24 cellular contexts compared by ENCODE assay signal in genomic region chr3:143222505-143222904, GRCh38.
DNase-seq lines count a peak whose midpoint lies in the region; ATAC-seq and TF ChIP-seq lines count a peak whose summit lies in the region.
"Had no signal": no experiment of that assay in that cellular context is flagged by ENCODE, and none has a peak within 500 bp of the region (broad histone marks: within the 10 kb centered on the region; RNA-seq: fewer than 3 reads in every experiment).

No MANE protein-coding gene starts in this region.

- peak overlapping the region; percentile 29; the same call in 1 of the 2 replicates for H2AFZ ChIP-seq in Loucy (ENCODE audit: low read length)
- H2AFZ ChIP-seq: PC-9 had no signal

- DNase-seq in A172 (ENCODE audit: low spot score) (peak; percentile 8), WERI-Rb-1 (peak; percentile 22), foreskin melanocyte (peak; percentile 46), superior temporal gyrus (ENCODE audit: extremely low spot score) (no peak), H7 (no peak), NCI-H226 (no peak)
- DNase-seq: activated CD4-positive, CD25-positive, alpha-beta regulatory T cell; activated CD8-positive, alpha-beta memory T cell treated with anti-CD3 and anti-CD28 coated beads, Interleukin-2, amount 50 U/mL, for 4 hours; activated naive CD4-positive, alpha-beta T cell treated with anti-CD3 and anti-CD28 coated beads, Interleukin-2, amount 50 U/mL, for 16 hours; CD8-positive, alpha-beta memory T cell; left ventricle myocardium superior; naive B cell; NCI-H1436; NCI-H2081 treated with DMSO at 0.1 percent for 48 hours; NCI-H446; occipital lobe; PC-9; Right ventricle myocardium superior; T-helper 9 cell; trophoblast cell had no signal

- H3K27ac ChIP-seq in WERI-Rb-1, result no peak overlapping the region
- H3K27ac ChIP-seq: A549, ascending aorta, PC-9 had no signal

- H3K79me2 ChIP-seq in Loucy (ENCODE audit: insufficient read depth, low read length), result no peaks in the 10 kb centered on the region

- TF ChIP-seq CTCF in Loucy (conservative IDR thresholded peaks at IDR 0.05; ENCODE audit: low read length) (no peak), WERI-Rb-1 (IDR thresholded peaks at IDR 0.05; ENCODE audit: low read depth, low read length) (no peak)

- H3K27me3 ChIP-seq in Loucy (ENCODE audit: insufficient read depth, low read length, poor library complexity, severe bottlenecking) (no peaks in the 10 kb centered on the region), WERI-Rb-1 (ENCODE audit: insufficient read depth, low read depth, severe bottlenecking) (peaks cover 79% of the 10 kb centered on the region), H7 (ENCODE audit: control insufficient read depth, insufficient read depth, low read length) (no peaks in the 10 kb centered on the region)
- H3K27me3 ChIP-seq: ascending aorta had no signal

- H4K20me1 ChIP-seq in Loucy (ENCODE audit: insufficient read depth, low read length, poor library complexity, severe bottlenecking), result no peaks in the 10 kb centered on the region

- no peak overlapping the region for H3K9ac ChIP-seq in Loucy (ENCODE audit: low read depth, low read length, poor library complexity, severe bottlenecking)

- H3K9me2 ChIP-seq in Loucy (replicated peaks; ENCODE audit: low read depth, low read length), result no peaks in the 10 kb centered on the region

- H3K4me2 ChIP-seq in Loucy (ENCODE audit: low read depth, low read length, poor library complexity, severe bottlenecking), result no peak overlapping the region
- H3K4me2 ChIP-seq: A549, PC-9 had no signal

- ATAC-seq in HG02623 (IDR thresholded peaks at IDR 0.05; ENCODE audit: unreplicated experiment), result no peak
- ATAC-seq: A549, left ventricle myocardium superior had no signal

- peaks cover 23% of the 10 kb centered on the region for H3K4me1 ChIP-seq in Loucy (ENCODE audit: insufficient read depth, low read length, poor library complexity, severe bottlenecking)
- H3K4me1 ChIP-seq: A549, ascending aorta had no signal

- H3K36me3 ChIP-seq in Loucy (ENCODE audit: insufficient read depth, low read length) (no peaks in the 10 kb centered on the region), WERI-Rb-1 (no peaks in the 10 kb centered on the region), H7 (replicated peaks; ENCODE audit: control insufficient read depth, insufficient read depth, low read length) (no peaks in the 10 kb centered on the region)
- H3K36me3 ChIP-seq: ascending aorta had no signal

- H3K9me3 ChIP-seq in Loucy (ENCODE audit: insufficient read depth, low read depth, low read length) (no peaks in the 10 kb centered on the region), WERI-Rb-1 (ENCODE audit: severe bottlenecking) (no peaks in the 10 kb centered on the region)
- H3K9me3 ChIP-seq: A549, ascending aorta had no signal

- no peak overlapping the region for H3K4me3 ChIP-seq in Loucy (ENCODE audit: low read length, poor library complexity, severe bottlenecking)
- no peak overlapping the region for H3K4me3 ChIP-seq in WERI-Rb-1 (ENCODE audit: low read depth, low read length)
- H3K4me3 ChIP-seq in H7 (ENCODE audit: insufficient read depth, low read depth, low read length), result no peak overlapping the region
- H3K4me3 ChIP-seq: A549, ascending aorta, PC-9 had no signal

- H3F3A ChIP-seq in Loucy (ENCODE audit: low read depth), result 0 out of 2 replicates have a peak, but pooled peaks cover 3% of the 10 kb centered on the region

Comparison
In these comparisons a context has a peak if more than half of its experiments do, and no peak if none do; other contexts are left out.
1. DNase-seq: peak in A172 (single experiment), WERI-Rb-1 (single experiment) and foreskin melanocyte (single experiment); none in superior temporal gyrus (single experiment), H7 (single experiment) and NCI-H226 (single experiment).